ENCODE assay signal across 8 cellular contexts in the genomic region with DNA sequence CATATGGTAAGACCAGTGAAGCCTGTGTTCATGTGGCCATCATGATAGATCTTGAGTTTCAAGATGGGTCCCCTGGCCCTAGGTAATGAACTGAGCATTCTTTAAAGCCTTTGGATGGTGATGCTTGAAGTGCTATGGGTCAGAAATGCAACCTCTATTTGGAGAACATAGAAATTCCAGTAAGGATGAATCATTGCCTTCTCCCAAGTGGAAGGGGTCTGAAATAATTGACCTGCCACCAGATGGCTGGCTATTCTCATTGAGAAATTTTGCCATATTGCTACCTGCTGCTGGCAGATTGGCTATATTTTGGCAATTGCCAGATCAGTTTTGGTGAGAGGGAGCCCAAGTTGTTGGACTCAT. TPM values are rescaled to one million over a fixed set of nuclear protein-coding genes. Genes with fewer than 3 reads are reported as not detected.
A peak's percentile ranks its signal among the peaks of the same experiment; 100 is the strongest.
DNase-seq lines count a peak whose midpoint lies in the region; ATAC-seq and TF ChIP-seq lines count a peak whose summit lies in the region.

No MANE protein-coding gene starts in this region.

- no peaks in the 10 kb centered on the region for H3K36me3 ChIP-seq in Loucy (ENCODE audit: insufficient read depth, low read length)
- H3K36me3 ChIP-seq in colonic mucosa: no peaks in the 10 kb centered on the region

- H3K9me2 ChIP-seq in Loucy (replicated peaks; ENCODE audit: low read depth, low read length): no peaks in the 10 kb centered on the region

- H3K9ac ChIP-seq in Loucy (ENCODE audit: low read depth, low read length, poor library complexity, severe bottlenecking) (peak overlapping the region; percentile 72), colonic mucosa (ENCODE audit: low read depth in 2 of 2, low read length in 2 of 2) (peak overlapping the region; percentile 43 to 81)

- peak overlapping the region; percentile 74 for H3K4me3 ChIP-seq in Loucy (ENCODE audit: low read length, poor library complexity, severe bottlenecking)
- peak overlapping the region; percentile 42 for H3K4me3 ChIP-seq in colonic mucosa

- H3K27me3 ChIP-seq in Loucy (ENCODE audit: insufficient read depth, low read length, poor library complexity, severe bottlenecking) (no peaks in the 10 kb centered on the region), colonic mucosa (no peaks in the 10 kb centered on the region)

- H3K4me2 ChIP-seq in Loucy (ENCODE audit: low read depth, low read length, poor library complexity, severe bottlenecking): peak overlapping the region; percentile 95

- no peaks in the 10 kb centered on the region for H3K36me3 Mint-ChIP-seq in natural killer cell

- no peaks in the 10 kb centered on the region for H3K9me3 ChIP-seq in Loucy (ENCODE audit: insufficient read depth, low read depth, low read length)
- no peaks in the 10 kb centered on the region for H3K9me3 ChIP-seq in colonic mucosa

- no peak for TF ChIP-seq CTCF in Loucy (conservative IDR thresholded peaks at IDR 0.05; ENCODE audit: low read length)
- TF ChIP-seq CTCF in colonic mucosa (IDR thresholded peaks at IDR 0.05): no peak
- no peak for TF ChIP-seq CTCF in natural killer cell (IDR thresholded peaks at IDR 0.05)
- no peak for TF ChIP-seq CTCF in GM10266 (IDR thresholded peaks at IDR 0.05; ENCODE audit: control insufficient read depth, insufficient read depth, low read depth, missing control alignments)

- peak; percentile 37 for DNase-seq in AG20443 (ENCODE audit: low spot score)
- DNase-seq in colonic mucosa: no peak
- DNase-seq in natural killer cell: no peak
- no peak for DNase-seq in GM10266 (ENCODE audit: extremely low spot score)
- DNase-seq in C1 segment of cervical spinal cord (lab: John Stamatoyannopoulos, UW): no peak

- ATAC-seq in natural killer cell (no peak), HG03442 (IDR thresholded peaks at IDR 0.05; ENCODE audit: unreplicated experiment) (no peak), HG03095 (IDR thresholded peaks at IDR 0.05; ENCODE audit: unreplicated experiment) (no peak)

- H2AFZ ChIP-seq in Loucy (ENCODE audit: low read length): peak overlapping the region; percentile 75

- H3K27me3 Mint-ChIP-seq in natural killer cell (ENCODE audit: low read depth in 2 of 2): no peaks in the 10 kb centered on the region

- peak overlapping the region; percentile 97 for H3K4me3 Mint-ChIP-seq in natural killer cell

- H4K20me1 ChIP-seq in Loucy (ENCODE audit: insufficient read depth, low read length, poor library complexity, severe bottlenecking): no peaks in the 10 kb centered on the region

- H3F3A ChIP-seq in Loucy (ENCODE audit: low read depth): peaks cover 12% of the 10 kb centered on the region; the same call in 1 of the 2 replicates

- peaks cover 28% of the 10 kb centered on the region for H3K4me1 ChIP-seq in Loucy (ENCODE audit: insufficient read depth, low read length, poor library complexity, severe bottlenecking)
- H3K4me1 ChIP-seq in colonic mucosa: peaks cover 17% of the 10 kb centered on the region

- H3K79me2 ChIP-seq in Loucy (ENCODE audit: insufficient read depth, low read length): peaks cover 4% of the 10 kb centered on the region; the same call in 1 of the 2 replicates

- H3K4me1 Mint-ChIP-seq in natural killer cell: peaks cover 28 to 29% of the 10 kb centered on the region in 2 donors

- intact Hi-C loops in colonic mucosa (cut with DNase I): loop anchor here (10.0 kb wide), 1 partner anchor 142 kb away; no protein-coding TSS in a partner anchor
- intact Hi-C loops in natural killer cell (cut with micrococcal nuclease): loop anchor here (1.0 to 5.0 kb wide), 2 partner anchors 53 to 100 kb away; partner anchors contain the start of genes FAM76A and STX12

- H3K27ac ChIP-seq in colonic mucosa: peak overlapping the region; percentile 83

- H3K27ac Mint-ChIP-seq in natural killer cell: peak overlapping the region; percentile 87 to 96

- no peaks in the 10 kb centered on the region for H3K9me3 Mint-ChIP-seq in natural killer cell

RNA-seq across cellular contexts. Expression of gene IFI6, which starts 0.7 kb away (rescaled TPM):
- 10 to 100 TPM; 18.0 to 25.1 TPM for total RNA-seq in colonic mucosa
- 10 to 100 TPM; 26.7 to 36.0 (median 34.8) TPM for total RNA-seq in natural killer cell

RNA-seq across cellular contexts. Expression of gene FGR, which starts 37.7 kb away (rescaled TPM):
- total RNA-seq in colonic mucosa (1 to 10 TPM; 1.4 to 2.0 TPM), natural killer cell (100 to 1,000 TPM; 353 to 452 (median 362) TPM)

RNA-seq across cellular contexts. Expression of gene FAM76A, which starts 53.0 kb away (rescaled TPM):
- total RNA-seq in colonic mucosa: 10 to 100 TPM; 10.5 to 11.3 TPM
- 10 to 100 TPM; 19.5 to 21.8 (median 19.6) TPM for total RNA-seq in natural killer cell

Comparison
In these comparisons a context has a peak if more than half of its experiments do, and no peak if none do; other contexts are left out.
1. RNA of gene FGR, which starts 37.7 kb away (total RNA-seq): 353 to 452 TPM in natural killer cell; 1.4 to 2.0 TPM in colonic mucosa; every median in the first group is over 100 times any median in the second.